ENCODE assay signal across 1 cellular context in genomic region chr17:1560582-1561170, GRCh38.
TF ChIP-seq lines count a peak whose summit lies in the region.

No MANE protein-coding gene starts in this region.

TF ChIP-seq in H1, 55 proteins besides CTCF, POLR2A, EP300 and RAD21:
- TF ChIP-seq CHD1 (IDR thresholded peaks at IDR 0.05; ENCODE audit: low read depth, low read length): no peak
- TF ChIP-seq E2F6 (IDR thresholded peaks at IDR 0.05): no peak
- TF ChIP-seq GTF2F1 (IDR thresholded peaks at IDR 0.05; ENCODE audit: borderline replicate concordance, low read depth, low read length): no peak
